Comparison of ENCODE assay signal across 24 cellular contexts in the genomic region with DNA sequence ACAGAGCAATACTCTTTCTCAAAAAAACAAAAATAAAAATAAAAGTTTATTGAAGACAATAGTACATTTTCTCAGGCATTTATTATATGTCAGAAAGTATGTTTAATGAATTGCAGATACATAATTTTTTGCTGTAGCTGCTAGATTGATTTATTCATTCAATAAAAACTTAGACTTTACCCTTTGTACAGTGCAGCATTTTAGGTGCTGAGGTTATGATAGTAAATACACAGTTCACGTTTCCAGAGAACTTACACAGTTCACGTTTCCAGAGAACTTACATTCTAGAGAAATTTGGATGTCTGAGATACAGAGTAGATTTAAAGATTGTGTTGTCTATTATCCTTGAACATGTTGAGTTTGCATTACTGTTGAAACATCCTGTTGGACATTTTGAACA. TPM values are rescaled to one million over a fixed set of nuclear protein-coding genes. Genes with fewer than 3 reads are reported as not detected.
DNase-seq lines count a peak whose midpoint lies in the region; FAIRE-seq and TF ChIP-seq lines count a peak whose summit lies in the region.
"Had no signal": no experiment of that assay in that cellular context is flagged by ENCODE, and none has a peak within 500 bp of the region (broad histone marks: within the 10 kb centered on the region; RNA-seq: fewer than 3 reads in every experiment).

No MANE protein-coding gene starts in this region.

- CTCF ChIA-PET in MCF 10A (lab: Yijun Ruan, JAX) = no interaction called here

- H3K27me3 ChIP-seq in breast epithelium (no peaks in the 10 kb centered on the region), small intestine (ENCODE audit: control insufficient read depth in 2 of 2, insufficient read depth in 2 of 2, low read length in 2 of 2) (no peaks in the 10 kb centered on the region), vagina (no peaks in the 10 kb centered on the region)
- H3K27me3 ChIP-seq: BE2C; BLaER1 treated with 17β-estradiol and CSF1 and Interleukin-3, amounts not matched to agents 10 nM and 100 nM had no signal

- POLR2A ChIA-PET in MCF 10A (lab: Yijun Ruan, JAX) = no interaction called here

- H3K36me3 ChIP-seq in breast epithelium = no peaks in the 10 kb centered on the region
- H3K36me3 ChIP-seq in small intestine (ENCODE audit: control insufficient read depth in 2 of 2, insufficient read depth in 2 of 2, low read length in 2 of 2) = peaks cover 0 to 3% of the 10 kb centered on the region in 2 donors
- peaks cover 0 to 20% of the 10 kb centered on the region in 2 donors for H3K36me3 ChIP-seq in vagina

- no TSS peak for BruUV-seq in MCF 10A (replicated peaks; lab: Mats Ljungman, UMichigan)

- peak; percentile 60 for FAIRE-seq in islet of Langerhans (lab: Jason Lieb, UNC)
- FAIRE-seq in small intestine (lab: Jason Lieb, UNC) = peak; percentile 26
- FAIRE-seq: A204.1, D721Med, GM12891, GM18507 had no signal

- no peak for DNase-seq in MCF 10A (ENCODE audit: unreplicated experiment)
- DNase-seq in breast epithelium (ENCODE audit: low spot score in 2 of 2) = no peak
- peak; percentile 59 for DNase-seq in small intestine
- DNase-seq in vagina (ENCODE audit: extremely low spot score in 2 of 2) = no peak
- no peak for DNase-seq in NCI-H69 (lab: John Stamatoyannopoulos, UW)
- DNase-seq: ACHN; AML-193; BE2C; CD4-positive, alpha-beta T cell; CD8-positive, alpha-beta memory T cell; DMS53; DMS79 treated with DMSO at 0.1 percent for 48 hours; GF-D8; HFFc6 had no signal

- H3K36me3 Mint-ChIP-seq in MCF 10A (ENCODE audit: insufficient read depth, unreplicated experiment) = peaks cover 66% of the 10 kb centered on the region

- H3K4me3 Mint-ChIP-seq in MCF 10A (ENCODE audit: unreplicated experiment) = no peak overlapping the region
- H3K4me3 Mint-ChIP-seq: CD14-positive monocyte; CD4-positive, alpha-beta T cell; CD8-positive, alpha-beta memory T cell; GM23338; HFFc6 had no signal

- H3K27ac ChIP-seq in breast epithelium (no peak overlapping the region), small intestine (ENCODE audit: low read depth in 1 of 2, low read length in 1 of 2) (no peak overlapping the region), vagina (no peak overlapping the region)
- H3K27ac ChIP-seq: 22Rv1; BLaER1 treated with 17β-estradiol and CSF1 and Interleukin-3, amounts not matched to agents 10 nM and 100 nM had no signal

- no peaks in the 10 kb centered on the region for H3K9me3 Mint-ChIP-seq in MCF 10A (ENCODE audit: unreplicated experiment)
- H3K9me3 Mint-ChIP-seq: CD4-positive, alpha-beta T cell; CD8-positive, alpha-beta memory T cell; GM23338; HFFc6 had no signal

- H3K9me3 ChIP-seq in breast epithelium (no peaks in the 10 kb centered on the region), small intestine (ENCODE audit: control insufficient read depth, low read depth) (no peaks in the 10 kb centered on the region), vagina (no peaks in the 10 kb centered on the region)
- H3K9me3 ChIP-seq: BE2C; BLaER1 treated with 17β-estradiol and CSF1 and Interleukin-3, amounts not matched to agents 10 nM and 100 nM; HAP-1 had no signal

- no peaks in the 10 kb centered on the region for H3K4me1 ChIP-seq in breast epithelium
- no peaks in the 10 kb centered on the region for H3K4me1 ChIP-seq in small intestine (ENCODE audit: control insufficient read depth in 2 of 2, insufficient read depth in 1 of 2, low read depth in 1 of 2, low read length in 1 of 2)
- H3K4me1 ChIP-seq in vagina = no peaks in the 10 kb centered on the region
- H3K4me1 ChIP-seq: BE2C; BLaER1 treated with 17β-estradiol and CSF1 and Interleukin-3, amounts not matched to agents 10 nM and 100 nM; HAP-1 had no signal

- peak overlapping the region; percentile 36 for H3K27ac Mint-ChIP-seq in MCF 10A (ENCODE audit: low read depth, unreplicated experiment)
- H3K27ac Mint-ChIP-seq: CD14-positive monocyte; CD4-positive, alpha-beta T cell; CD8-positive, alpha-beta memory T cell; GM23338; HFFc6 had no signal

- no peaks in the 10 kb centered on the region for H3K4me1 Mint-ChIP-seq in MCF 10A (ENCODE audit: insufficient read depth, unreplicated experiment)
- H3K4me1 Mint-ChIP-seq: CD14-positive monocyte had no signal

- no peaks in the 10 kb centered on the region for H3K27me3 Mint-ChIP-seq in MCF 10A (ENCODE audit: insufficient read depth, unreplicated experiment)
- H3K27me3 Mint-ChIP-seq: CD4-positive, alpha-beta T cell; CD8-positive, alpha-beta memory T cell had no signal

- no peak for TF ChIP-seq POLR2A in breast epithelium (IDR thresholded peaks at IDR 0.05)
- TF ChIP-seq POLR2A in vagina (IDR thresholded peaks at IDR 0.05) = no peak

- intact Hi-C loops in MCF 10A (cut with micrococcal nuclease) = no loop called here
- intact Hi-C loops in breast epithelium (cut with DNase I; ENCODE audit: low total_unique reads) = no loop called here
- intact Hi-C loops in vagina (cut with DNase I) = no loop called here

- H3K4me3 ChIP-seq in breast epithelium = no peak overlapping the region
- H3K4me3 ChIP-seq in small intestine (ENCODE audit: low read depth in 1 of 2, low read length in 2 of 2) = no peak overlapping the region
- no peak overlapping the region for H3K4me3 ChIP-seq in vagina
- H3K4me3 ChIP-seq: BLaER1 treated with 17β-estradiol and CSF1 and Interleukin-3, amounts not matched to agents 10 nM and 100 nM; GM23338; HAP-1 had no signal

- WGBS in small intestine, 3 donors = 16 to 80% (median 45%) methylated on average over 2 of the region's 2 CpGs

- TF ChIP-seq CTCF in MCF 10A (IDR thresholded peaks at IDR 0.05; ENCODE audit: unreplicated experiment) (no peak), breast epithelium (IDR thresholded peaks at IDR 0.05) (no peak), vagina (IDR thresholded peaks at IDR 0.05) (no peak)

RNA-seq across cellular contexts. Expression of a gene that starts 25.3 kb away (rescaled TPM):
- 19.0 and 22.2 TPM in 2 replicates for total RNA-seq in MCF 10A (2022)
- 10 to 100 TPM; 14.7 to 20.6 (median 20.2) TPM for total RNA-seq in breast epithelium
- 1 to 10 TPM; 1.9 to 3.6 (median 2.9) TPM for polyA plus RNA-seq in small intestine
- total RNA-seq in vagina = 14.2 TPM

RNA-seq across cellular contexts. Expression of a gene that starts 25.5 kb away (rescaled TPM):
- total RNA-seq in MCF 10A (2022) (18.7 and 22.3 TPM in 2 replicates), breast epithelium (10 to 100 TPM; 16.6 to 27.1 (median 24.6) TPM), vagina (16.2 TPM)
- polyA plus RNA-seq in small intestine = 1 to 10 TPM; 1.9 to 3.4 (median 3.4) TPM
